13 cellular contexts compared by ENCODE assay signal in genomic region chr22:36395922-36396321, GRCh38. TPM values are rescaled to one million over a fixed set of nuclear protein-coding genes. Genes with fewer than 3 reads are reported as not detected.
DNase-seq lines count a peak whose midpoint lies in the region; ATAC-seq and TF ChIP-seq lines count a peak whose summit lies in the region.
"Had no signal": no experiment of that assay in that cellular context is flagged by ENCODE, and none has a peak within 500 bp of the region (broad histone marks: within the 10 kb centered on the region; RNA-seq: fewer than 3 reads in every experiment).

No MANE protein-coding gene starts in this region.

- WGBS in body of pancreas, 2 donors, result 49 to 51% methylated on average over 2 of the region's 2 CpGs

- H3K4me1 ChIP-seq in BLaER1 treated with 17β-estradiol and CSF1 and Interleukin-3, amounts not matched to agents 10 nM and 100 nM, result peaks cover 70 to 99% (median 89%) of the 10 kb centered on the region in 10 experiments
- H3K4me1 ChIP-seq in body of pancreas, result peaks cover 13% of the 10 kb centered on the region

- H3K27ac Mint-ChIP-seq in IgD-negative memory B cell, result peak overlapping the region in 2 of 3 donors; percentile 7 to 23
- peak overlapping the region; percentile 25 for H3K27ac Mint-ChIP-seq in memory B cell

- peak overlapping the region in 3 of 10 experiments; percentile 1 to 23 (median 14); a peak in 3 of 20 replicates for H3K4me3 ChIP-seq in BLaER1 treated with 17β-estradiol and CSF1 and Interleukin-3, amounts not matched to agents 10 nM and 100 nM
- no peak overlapping the region for H3K4me3 ChIP-seq in body of pancreas
- H3K4me3 ChIP-seq: Peyer's patch had no signal

- H3K9ac ChIP-seq in BLaER1 treated with 17β-estradiol and CSF1 and Interleukin-3, amounts not matched to agents 10 nM and 100 nM, result peak overlapping the region in 9 of 11 experiments; percentile 13 to 69 (median 56); a peak in 16 of 22 replicates

- no peaks in the 10 kb centered on the region for H3K9me3 Mint-ChIP-seq in IgD-negative memory B cell
- H3K9me3 Mint-ChIP-seq in memory B cell, result no peaks in the 10 kb centered on the region

- H3K36me3 ChIP-seq in BLaER1 treated with 17β-estradiol and CSF1 and Interleukin-3, amounts not matched to agents 10 nM and 100 nM, result no peaks in the 10 kb centered on the region
- no peaks in the 10 kb centered on the region for H3K36me3 ChIP-seq in body of pancreas (replicated peaks in 1 of 2; ENCODE audit: insufficient read depth in 1 of 2, low read depth in 2 of 2)
- H3K36me3 ChIP-seq: Peyer's patch had no signal

- peak overlapping the region in 9 of 11 experiments; percentile 27 to 98 (median 74); a peak in 18 of 22 replicates for H3K27ac ChIP-seq in BLaER1 treated with 17β-estradiol and CSF1 and Interleukin-3, amounts not matched to agents 10 nM and 100 nM
- H3K27ac ChIP-seq in body of pancreas, result no peak overlapping the region

- H3K4me1 Mint-ChIP-seq in IgD-negative memory B cell (peaks cover 20 to 26% (median 22%) of the 10 kb centered on the region in 3 donors), memory B cell (peaks cover 32% of the 10 kb centered on the region)

- H3K36me3 Mint-ChIP-seq in IgD-negative memory B cell (no peaks in the 10 kb centered on the region), memory B cell (no peaks in the 10 kb centered on the region)

- H3K4me2 ChIP-seq in BLaER1 treated with 17β-estradiol and CSF1 and Interleukin-3, amounts not matched to agents 10 nM and 100 nM, result peak overlapping the region; percentile 54 to 92 (median 81)

- DNase-seq in body of pancreas (no peak), memory B cell (ENCODE audit: low spot score in 2 of 2) (no peak), NCI-H187 treated with DMSO at 0.1 percent for 48 hours (lab: John Stamatoyannopoulos, UW) (no peak), NCI-H1436 treated with DMSO at 0.1 percent for 48 hours (lab: John Stamatoyannopoulos, UW) (no peak)
- DNase-seq: activated CD4-positive, alpha-beta T cell treated with anti-CD3 and anti-CD28 coated beads, Interleukin-2, amount 50 U/mL, for 1 hour; amygdala; mesendoderm; NCI-H1048; Peyer's patch had no signal

- H3K27me3 ChIP-seq in BLaER1 treated with 17β-estradiol and CSF1 and Interleukin-3, amounts not matched to agents 10 nM and 100 nM, result no peaks in the 10 kb centered on the region
- no peaks in the 10 kb centered on the region for H3K27me3 ChIP-seq in body of pancreas
- H3K27me3 ChIP-seq: Peyer's patch had no signal

- no peak for TF ChIP-seq POLR2A in body of pancreas (IDR thresholded peaks at IDR 0.05)

- H3K27me3 Mint-ChIP-seq in IgD-negative memory B cell, result no peaks in the 10 kb centered on the region
- H3K27me3 Mint-ChIP-seq in memory B cell, result no peaks in the 10 kb centered on the region

- no peak for TF ChIP-seq CTCF in body of pancreas (IDR thresholded peaks at IDR 0.05)

- H4K20me1 ChIP-seq in BLaER1 treated with 17β-estradiol and CSF1 and Interleukin-3, amounts not matched to agents 10 nM and 100 nM, result no peaks in the 10 kb centered on the region

- ATAC-seq in body of pancreas, result peak; percentile 24
- ATAC-seq in memory B cell (ENCODE audit: low read depth), result no peak
- ATAC-seq in GM21825 (IDR thresholded peaks at IDR 0.05; ENCODE audit: unreplicated experiment), result no peak
- ATAC-seq in HG03039 (IDR thresholded peaks at IDR 0.05; ENCODE audit: unreplicated experiment), result no peak

- H3K9me3 ChIP-seq in BLaER1 treated with 17β-estradiol and CSF1 and Interleukin-3, amounts not matched to agents 10 nM and 100 nM (replicated peaks in 1 of 11), result no peaks in the 10 kb centered on the region
- H3K9me3 ChIP-seq in body of pancreas, result no peaks in the 10 kb centered on the region
- H3K9me3 ChIP-seq: Peyer's patch had no signal

- intact Hi-C loops in body of pancreas (cut with DNase I), result loop anchor here (10.0 kb wide), 1 partner anchor 49 kb away; no protein-coding TSS in a partner anchor

- H3K4me3 Mint-ChIP-seq in IgD-negative memory B cell (no peak overlapping the region), memory B cell (no peak overlapping the region)

RNA-seq across cellular contexts. Expression of gene MYH9, which starts 8.2 kb away (rescaled TPM):
- 231 TPM for polyA plus RNA-seq in IgD-negative memory B cell
- total RNA-seq in body of pancreas, result 100 to 1,000 TPM; 294 to 323 TPM

Comparison
In these comparisons a context has a peak if more than half of its experiments do, and no peak if none do; other contexts are left out.
1. H3K27ac ChIP-seq: peak in BLaER1 treated with 17β-estradiol and CSF1 and Interleukin-3, amounts not matched to agents 10 nM and 100 nM (9 of 11); none in body of pancreas (0 of 4).